12 cellular contexts compared by ENCODE assay signal in the genomic region with DNA sequence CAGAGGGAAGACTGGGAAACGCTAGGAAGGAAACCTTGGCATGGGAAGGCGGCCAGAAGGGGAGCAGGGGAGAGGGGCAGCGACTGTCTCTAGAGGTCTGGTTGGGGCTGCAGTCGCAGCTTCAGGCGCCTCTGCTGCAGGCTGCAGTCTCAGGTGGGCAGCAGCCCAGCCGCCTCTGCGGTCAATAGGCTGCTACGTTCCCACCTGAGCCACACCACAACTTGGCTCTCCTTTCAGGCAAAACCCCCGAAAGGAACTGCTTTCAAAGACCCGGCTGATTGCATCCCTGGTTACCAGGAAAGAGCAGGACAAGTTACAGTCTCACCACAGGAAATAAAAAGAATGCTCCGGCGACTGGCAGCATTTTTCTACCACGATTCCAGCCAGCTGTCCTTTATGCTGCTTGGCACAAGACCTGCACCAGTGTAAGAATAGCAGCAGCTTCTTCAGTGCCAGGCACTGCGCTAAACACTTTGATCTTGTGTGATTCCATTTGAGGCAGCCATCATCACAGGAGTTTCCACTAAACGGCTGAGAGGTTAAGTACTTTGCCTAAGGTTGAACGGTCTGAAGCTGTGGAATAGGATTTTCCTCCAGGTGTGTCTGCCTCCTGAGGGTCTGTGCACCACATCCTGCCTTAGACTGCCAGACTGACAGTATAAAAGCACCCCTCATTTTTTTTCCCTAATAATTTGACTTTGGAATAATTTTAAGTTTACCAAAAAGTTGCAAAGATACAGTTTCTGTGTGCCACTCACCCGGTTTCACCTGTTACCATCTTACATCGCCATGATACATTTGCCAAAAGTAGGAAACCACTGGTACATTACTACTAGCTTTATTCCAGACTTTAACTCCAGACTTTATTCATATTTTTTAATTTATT. TPM values are rescaled to one million over a fixed set of nuclear protein-coding genes. Genes with fewer than 3 reads are reported as not detected.
A peak's percentile ranks its signal among the peaks of the same experiment; 100 is the strongest.
DNase-seq lines count a peak whose midpoint lies in the region; ATAC-seq and TF ChIP-seq lines count a peak whose summit lies in the region.
"Had no signal": no experiment of that assay in that cellular context is flagged by ENCODE, and none has a peak within 500 bp of the region (broad histone marks: within the 10 kb centered on the region; RNA-seq: fewer than 3 reads in every experiment).

No MANE protein-coding gene starts in this region.

- H3K27me3 ChIP-seq in ectodermal cell (ENCODE audit: control insufficient read depth, insufficient read depth, low read length, poor library complexity, severe bottlenecking) (no peaks in the 10 kb centered on the region), spleen (replicated peaks in 1 of 7) (no peaks in the 10 kb centered on the region)
- H3K27me3 ChIP-seq: tibial artery had no signal

- peaks cover 33% of the 10 kb centered on the region for H3K36me3 ChIP-seq in ectodermal cell (ENCODE audit: control insufficient read depth, insufficient read depth, low read length)
- H3K36me3 ChIP-seq in spleen: peaks cover 2 to 68% (median 48%) of the 10 kb centered on the region in 6 donors

- DNase-seq in Daoy (ENCODE audit: low read depth): peak; percentile 27
- DNase-seq in LHCN-M2 (ENCODE audit: low read depth): peak; percentile 39
- DNase-seq in nephron progenitor cell: no peak
- no peak for DNase-seq in spleen
- no peak for DNase-seq in KG1 (lab: John Stamatoyannopoulos, UW)
- DNase-seq: foreskin melanocyte; midbrain; stimulated activated CD4-positive, alpha-beta T cell treated with anti-CD3 and anti-CD28 coated beads, Interleukin-1b, Interleukin-23, amount 100 ng/mL, for 48 hours; tibial artery had no signal

- H3K27me3 Mint-ChIP-seq in nephron progenitor cell (ENCODE audit: low read depth, poor library complexity): peaks cover 6% of the 10 kb centered on the region

- H3K27ac Mint-ChIP-seq in nephron progenitor cell: peak overlapping the region; percentile 98

- WGBS in ectodermal cell, 2 experiments: 73% methylated on average over 18 of the region's 18 CpGs
- WGBS in spleen, 5 donors: 64 to 72% (median 66%) methylated on average over 18 of the region's 18 CpGs

- no peaks in the 10 kb centered on the region for H3K4me1 ChIP-seq in ectodermal cell (ENCODE audit: control insufficient read depth, insufficient read depth, low read length)
- peaks cover 0 to 18% (median 6%) of the 10 kb centered on the region in 6 donors for H3K4me1 ChIP-seq in spleen

- no peak overlapping the region for H3K4me3 Mint-ChIP-seq in nephron progenitor cell

- no peak for ATAC-seq in GM18505 (IDR thresholded peaks at IDR 0.05; ENCODE audit: unreplicated experiment)

- peaks cover 30% of the 10 kb centered on the region for H3K4me1 Mint-ChIP-seq in nephron progenitor cell

- peaks cover 34% of the 10 kb centered on the region for H3K36me3 Mint-ChIP-seq in nephron progenitor cell (ENCODE audit: low read depth)

- no peak for TF ChIP-seq POLR2A in spleen (IDR thresholded peaks at IDR 0.05)
- TF ChIP-seq POLR2A in GM18505 (IDR thresholded peaks at IDR 0.05; ENCODE audit: borderline replicate concordance, extremely low read depth, insufficient read depth, insufficient read length): no peak

- H3K9me3 Mint-ChIP-seq in nephron progenitor cell: no peaks in the 10 kb centered on the region

- H3K9me3 ChIP-seq in ectodermal cell (ENCODE audit: control insufficient read depth, low read length) (no peaks in the 10 kb centered on the region), spleen (no peaks in the 10 kb centered on the region)
- H3K9me3 ChIP-seq: tibial artery had no signal

- intact Hi-C loops in spleen (cut with DNase I; ENCODE audit: low total_unique reads): no loop called here

- TF ChIP-seq CTCF in nephron progenitor cell (IDR thresholded peaks at IDR 0.05): no peak
- no peak for TF ChIP-seq CTCF in spleen (IDR thresholded peaks at IDR 0.05 in 8 of 11, conservative IDR thresholded peaks at IDR 0.05 in 3 of 11)

- H3K4me3 ChIP-seq in ectodermal cell (ENCODE audit: insufficient read depth, low read depth, low read length) (no peak overlapping the region), spleen (no peak overlapping the region)
- H3K4me3 ChIP-seq: tibial artery had no signal

- H3K27ac ChIP-seq in ectodermal cell (ENCODE audit: insufficient read depth, low read depth, low read length, poor library complexity, severe bottlenecking) (peak overlapping the region; percentile 38), spleen (no peak overlapping the region)
- H3K27ac ChIP-seq: tibial artery, VCaP had no signal

RNA-seq across cellular contexts. Expression of a gene that starts 7.5 kb away (rescaled TPM):
- total RNA-seq in Daoy (2014; rRNA removed; shearing (Covaris generic)): 6,432 and 6,529 TPM in 2 replicates
- total RNA-seq in LHCN-M2 (2014; rRNA removed) (2,061 and 2,574 TPM in 2 replicates), spleen (1,000 to 10,000 TPM; 1,801 to 2,829 (median 2,025) TPM)
- polyA plus RNA-seq in LHCN-M2 (2012): 3,886 TPM
- polyA plus RNA-seq in ectodermal cell (2013, experiment 1 of 4): 2,465 TPM
- polyA plus RNA-seq in ectodermal cell (2013, experiment 2 of 4): 2,455 TPM
- polyA plus RNA-seq in ectodermal cell (2013, experiment 3 of 4): 2,441 TPM
- 2,668 TPM for polyA plus RNA-seq in ectodermal cell (2013, experiment 4 of 4)
- polyA plus RNA-seq in spleen: 1,000 to 10,000 TPM; 5,417 to 8,400 (median 8,329) TPM

RNA-seq across cellular contexts. Expression of a gene that starts 29.3 kb away (rescaled TPM):
- total RNA-seq in Daoy (2014; rRNA removed; shearing (Covaris generic)): not detected in 2 replicates
- total RNA-seq in LHCN-M2 (2014; rRNA removed) (1.1 and 2.6 TPM in 2 replicates), spleen (1,000 to 10,000 TPM; 3,224 to 5,563 (median 4,811) TPM)
- 0.22 TPM for polyA plus RNA-seq in LHCN-M2 (2012)
- 57.6 TPM for polyA plus RNA-seq in ectodermal cell (2013, experiment 1 of 4)
- polyA plus RNA-seq in ectodermal cell (2013, experiment 2 of 4): 59.0 TPM
- polyA plus RNA-seq in ectodermal cell (2013, experiment 3 of 4): 36.2 TPM
- polyA plus RNA-seq in ectodermal cell (2013, experiment 4 of 4): 43.8 TPM
- polyA plus RNA-seq in spleen: 1,000 to 10,000 TPM; 3,319 to 4,860 (median 4,644) TPM

Comparison
In these comparisons a context has a peak if more than half of its experiments do, and no peak if none do; other contexts are left out.
1. DNase-seq: peak in Daoy (single experiment) and LHCN-M2 (single experiment); none in nephron progenitor cell (single experiment), spleen (single experiment) and KG1 (single experiment).
2. RNA of a gene that starts 29.3 kb away (total RNA-seq): 3,224 to 5,563 TPM in spleen; 1.1 to 2.6 TPM in LHCN-M2 and not detected in Daoy; every median in the first group is over 100 times any median in the second.